ENCODE assay signal across 8 cellular contexts in genomic region chr4:104064650-104065577, GRCh38.
A peak's percentile ranks its signal among the peaks of the same experiment; 100 is the strongest.
DNase-seq lines count a peak whose midpoint lies in the region; ATAC-seq and TF ChIP-seq lines count a peak whose summit lies in the region.

No MANE protein-coding gene starts in this region.

- H3K36me3 ChIP-seq in SK-N-MC (ENCODE audit: insufficient read depth, low read length) = no peaks in the 10 kb centered on the region

- H2BK12ac ChIP-seq in H9 (ENCODE audit: insufficient read length, low read depth, low read length) = no peak overlapping the region

- H4K8ac ChIP-seq in H9 (replicated peaks; ENCODE audit: insufficient read length, low read depth, low read length) = no peak overlapping the region

- no peak overlapping the region for H2BK120ac ChIP-seq in H9 (ENCODE audit: low read depth, low read length, poor library complexity, severe bottlenecking)

- H2BK5ac ChIP-seq in H9 (ENCODE audit: insufficient read length, low read length) = no peak overlapping the region

- no peaks in the 10 kb centered on the region for H3K4me1 Mint-ChIP-seq in activated CD4-positive, alpha-beta T cell treated with anti-CD3 and anti-CD28 coated beads for 36 hours
- H3K4me1 Mint-ChIP-seq in H9 (peaks cover 8% of the 10 kb centered on the region in 2 experiments), osteocyte (ENCODE audit: unreplicated experiment) (no peaks in the 10 kb centered on the region)

- no peaks in the 10 kb centered on the region for H3K23me2 ChIP-seq in H9 (ENCODE audit: insufficient read length, low read depth, low read length, poor library complexity, severe bottlenecking)

- H3K79me2 ChIP-seq in H9 (ENCODE audit: insufficient read depth, low read length) = no peaks in the 10 kb centered on the region

- ATAC-seq in activated CD4-positive, alpha-beta T cell treated with anti-CD3 and anti-CD28 coated beads for 36 hours = no peak

- no peak overlapping the region for H2BK20ac ChIP-seq in H9 (ENCODE audit: low read depth, low read length, poor library complexity, severe bottlenecking)

- H3K9ac ChIP-seq in H9 (ENCODE audit: extremely low read depth, insufficient read length, low read length) = no peak overlapping the region
- no peak overlapping the region for H3K9ac ChIP-seq in SK-N-MC (ENCODE audit: insufficient read length)

- no peak overlapping the region for H4K91ac ChIP-seq in H9 (ENCODE audit: insufficient read length, low read depth, low read length)

- CTCF ChIA-PET in activated CD4-positive, alpha-beta T cell treated with anti-CD3 and anti-CD28 coated beads for 36 hours (lab: Charles Lee) = interaction anchor here (1.4 kb wide), 1 partner anchor 9 kb away, joined by 4 read pairs; no protein-coding TSS in a partner anchor

- intact Hi-C loops in activated CD4-positive, alpha-beta T cell treated with anti-CD3 and anti-CD28 coated beads for 36 hours (cut with DNase I, micrococcal nuclease) = loop anchor here in 1 of 2 experiments (5.0 kb wide), 1 partner anchor 797 kb away; no protein-coding TSS in a partner anchor

- no peaks in the 10 kb centered on the region; the same call in 1 of the 2 replicates for H3K4me1 ChIP-seq in H9 (ENCODE audit: insufficient read depth, low read length)

- H3K18ac ChIP-seq in H9 (ENCODE audit: insufficient read length, low read depth, low read length) = no peak overlapping the region

- no peak overlapping the region for H3K4me2 ChIP-seq in H9 (ENCODE audit: insufficient read depth, insufficient read length, low read length)

- H3K4me3 Mint-ChIP-seq in activated CD4-positive, alpha-beta T cell treated with anti-CD3 and anti-CD28 coated beads for 36 hours = no peak overlapping the region
- H3K4me3 Mint-ChIP-seq in H9 (no peak overlapping the region), osteocyte (ENCODE audit: unreplicated experiment) (no peak overlapping the region)

- TF ChIP-seq CTCF in H9 (conservative IDR thresholded peaks at IDR 0.05) = peak; percentile 81
- TF ChIP-seq CTCF in fibroblast of mammary gland (conservative IDR thresholded peaks at IDR 0.05; ENCODE audit: control insufficient read depth, insufficient read depth, low read depth, low read length) = peak; percentile 44
- TF ChIP-seq CTCF in osteocyte (IDR thresholded peaks at IDR 0.05) = peak; percentile 57

- POLR2A ChIA-PET in activated CD4-positive, alpha-beta T cell treated with anti-CD3 and anti-CD28 coated beads for 36 hours (lab: Charles Lee) = no interaction called here

- H3K27ac ChIP-seq in H9 (ENCODE audit: insufficient read length, low read depth, low read length) (no peak overlapping the region), SK-N-MC (no peak overlapping the region)

- H4K5ac ChIP-seq in H9 (ENCODE audit: insufficient read length, low read depth, low read length) = no peak overlapping the region

- no peaks in the 10 kb centered on the region for H3K27me3 ChIP-seq in H9 (ENCODE audit: insufficient read depth, low read length)

- no peak overlapping the region for H2AFZ ChIP-seq in H9 (ENCODE audit: low read length)

- H3K9me3 Mint-ChIP-seq in activated CD4-positive, alpha-beta T cell treated with anti-CD3 and anti-CD28 coated beads for 36 hours (ENCODE audit: low read depth) = peaks cover 2% of the 10 kb centered on the region
- H3K9me3 Mint-ChIP-seq in H9 (peaks cover 0 to 3% of the 10 kb centered on the region in 2 experiments; a peak in 2 of 5 replicates), osteocyte (ENCODE audit: unreplicated experiment) (no peaks in the 10 kb centered on the region)

- no peak overlapping the region for H3K23ac ChIP-seq in H9 (ENCODE audit: insufficient read length, low read depth, low read length)

- H3K14ac ChIP-seq in H9 (ENCODE audit: insufficient read depth, low read length) = no peak overlapping the region

- no peak overlapping the region for H3K56ac ChIP-seq in H9 (ENCODE audit: insufficient read length, low read depth, low read length)

- no peak overlapping the region for H2AK5ac ChIP-seq in H9 (ENCODE audit: insufficient read length, low read length)

- H3K9me3 ChIP-seq in H9 (ENCODE audit: control insufficient read depth, low read depth, low read length) (no peaks in the 10 kb centered on the region), SK-N-MC (ENCODE audit: low read depth, low read length) (no peaks in the 10 kb centered on the region)

- no peaks in the 10 kb centered on the region for H3K36me3 Mint-ChIP-seq in activated CD4-positive, alpha-beta T cell treated with anti-CD3 and anti-CD28 coated beads for 36 hours (ENCODE audit: low read depth)
- H3K36me3 Mint-ChIP-seq in H9 (ENCODE audit: insufficient read depth in 1 of 3, low read depth in 3 of 3) = no peaks in the 10 kb centered on the region
- H3K36me3 Mint-ChIP-seq in osteocyte (ENCODE audit: unreplicated experiment) = no peaks in the 10 kb centered on the region

- no peak overlapping the region for H3K4me3 ChIP-seq in SK-N-MC
- no peak overlapping the region for H3K4me3 ChIP-seq in fibroblast of mammary gland (ENCODE audit: control insufficient read depth, low read depth, low read length)

- H3K27me3 Mint-ChIP-seq in activated CD4-positive, alpha-beta T cell treated with anti-CD3 and anti-CD28 coated beads for 36 hours = no peaks in the 10 kb centered on the region
- H3K27me3 Mint-ChIP-seq in H9 (ENCODE audit: low read depth) = no peaks in the 10 kb centered on the region
- no peaks in the 10 kb centered on the region for H3K27me3 Mint-ChIP-seq in osteocyte (ENCODE audit: unreplicated experiment)

- no peaks in the 10 kb centered on the region for H3K79me1 ChIP-seq in H9 (ENCODE audit: insufficient read depth, low read depth, low read length, poor library complexity, severe bottlenecking)

- no peak overlapping the region for H3K27ac Mint-ChIP-seq in activated CD4-positive, alpha-beta T cell treated with anti-CD3 and anti-CD28 coated beads for 36 hours
- H3K27ac Mint-ChIP-seq in H9 = no peak overlapping the region
- H3K27ac Mint-ChIP-seq in osteocyte (ENCODE audit: unreplicated experiment) = no peak overlapping the region

- peak; percentile 35 for DNase-seq in activated CD4-positive, alpha-beta T cell treated with anti-CD3 and anti-CD28 coated beads for 36 hours
- DNase-seq in activated CD4-positive, alpha-beta T cell treated with anti-CD3 and anti-CD28 coated beads, Interleukin-2, amount 50 U/mL, for 1 hour = no peak
- DNase-seq in H9 (peak; percentile 61), M059J (ENCODE audit: low read depth) (peak; percentile 3), SK-N-MC (ENCODE audit: low read depth, low spot score) (peak; percentile 42), fibroblast of mammary gland (ENCODE audit: low read depth) (peak; percentile 34), osteocyte (ENCODE audit: extremely low spot score, unreplicated experiment) (no peak), DMS79 (lab: John Stamatoyannopoulos, UW) (no peak)

- no peak overlapping the region for H2BK15ac ChIP-seq in H9 (ENCODE audit: low read depth, low read length)

- no peak overlapping the region for H3K4ac ChIP-seq in H9 (ENCODE audit: low read depth, low read length)

- no peak overlapping the region for H3T11ph ChIP-seq in H9 (ENCODE audit: low read length)

- H4K20me1 ChIP-seq in H9 (ENCODE audit: control insufficient read depth, insufficient read depth, insufficient read length) = no peaks in the 10 kb centered on the region

- no CpG with 5 or more reads among the region's 8 CpGs for WGBS in H9 (ENCODE audit: extremely low coverage, insufficient read length, low lambda C conversion rate)

Comparison
In these comparisons a context has a peak if more than half of its experiments do, and no peak if none do; other contexts are left out.
1. DNase-seq: peak in activated CD4-positive, alpha-beta T cell treated with anti-CD3 and anti-CD28 coated beads for 36 hours (single experiment), H9 (single experiment), M059J (single experiment), SK-N-MC (single experiment) and fibroblast of mammary gland (single experiment); none in activated CD4-positive, alpha-beta T cell treated with anti-CD3 and anti-CD28 coated beads, Interleukin-2, amount 50 U/mL, for 1 hour (single experiment), osteocyte (single experiment) and DMS79 (single experiment).
2. Peak in every context shown above with its lines, with median percentiles within 50 percentile points of each other: CTCF ChIP-seq.